Comparison of ENCODE assay signal across 21 cellular contexts in genomic region chr20:42492998-42493397, GRCh38.
"Had no signal": no experiment of that assay in that cellular context is flagged by ENCODE, and none has a peak within 500 bp of the region (broad histone marks: within the 10 kb centered on the region; RNA-seq: fewer than 3 reads in every experiment).

No MANE protein-coding gene starts in this region.

- ATAC-seq: foreskin keratinocyte, heart left ventricle, left colon, left ventricle myocardium superior had no signal

- H3K4me1 ChIP-seq: foreskin keratinocyte, heart left ventricle, right atrium auricular region, sigmoid colon, stomach, transverse colon had no signal

- H3K36me3 Mint-ChIP-seq: naive thymus-derived CD4-positive, alpha-beta T cell had no signal

- H3K9me3 Mint-ChIP-seq: endodermal cell had no signal

- H3K36me3 ChIP-seq: heart left ventricle, neutrophil, right atrium auricular region, sigmoid colon, stomach, thoracic aorta, transverse colon had no signal

- H3K4me3 Mint-ChIP-seq: endodermal cell; naive thymus-derived CD4-positive, alpha-beta T cell had no signal

- H3K27ac Mint-ChIP-seq: endodermal cell; naive thymus-derived CD4-positive, alpha-beta T cell had no signal

- H3K4me3 ChIP-seq: heart left ventricle, lung, right atrium auricular region, sigmoid colon, skin epidermis, stomach, thoracic aorta, transverse colon had no signal

- DNase-seq: effector CD4-positive, alpha-beta T cell; endodermal cell; erythroblast; foreskin keratinocyte; heart left ventricle; hippocampal formation; left colon; left ventricle myocardium superior; mesendoderm; naive thymus-derived CD4-positive, alpha-beta T cell; posterior cingulate gyrus; sigmoid colon; stimulated activated CD4-positive, alpha-beta T cell treated with anti-CD3 and anti-CD28 coated beads, Interleukin-2, amount 100 ng/mL, for 24 hours; stimulated activated naive CD4-positive, alpha-beta T cell; stomach; transverse colon had no signal

- H3K27me3 ChIP-seq: foreskin keratinocyte, neutrophil, right atrium auricular region, sigmoid colon, stomach, transverse colon had no signal

- H3K9me3 ChIP-seq: heart left ventricle, neutrophil, right atrium auricular region, sigmoid colon, stomach, thoracic aorta, transverse colon had no signal

- H3K27ac ChIP-seq: foreskin keratinocyte, heart left ventricle, neutrophil, right atrium auricular region, sigmoid colon, skin epidermis, stomach, thoracic aorta, transverse colon had no signal
